ENCODE assay signal across 24 cellular contexts in genomic region chr2:235302263-235302662, GRCh38.
"Had no signal": no experiment of that assay in that cellular context is flagged by ENCODE, and none has a peak within 500 bp of the region (broad histone marks: within the 10 kb centered on the region; RNA-seq: fewer than 3 reads in every experiment).

No MANE protein-coding gene starts in this region.

- H3K9me3 ChIP-seq: esophagus squamous epithelium, gastroesophageal sphincter, heart left ventricle, left ventricle myocardium inferior, lower lobe of right lung, mucosa of descending colon had no signal

- H3K4me1 Mint-ChIP-seq: mesothelial cell of epicardium had no signal

- FAIRE-seq: colon, endothelial cell of umbilical vein, frontal cortex, islet of Langerhans, keratinocyte had no signal

- H3K27ac ChIP-seq: coronary artery, dorsolateral prefrontal cortex, esophagus squamous epithelium, gastroesophageal sphincter, heart left ventricle, hepatocyte, left ventricle myocardium inferior, lower lobe of right lung had no signal

- ATAC-seq: gastroesophageal sphincter, heart left ventricle, left colon, left lobe of liver, lower lobe of right lung, mucosa of descending colon had no signal

- H3K4me3 Mint-ChIP-seq: mesothelial cell of epicardium had no signal

- H3K27me3 ChIP-seq: hepatocyte had no signal

- H3K36me3 Mint-ChIP-seq: mesothelial cell of epicardium had no signal

- DNase-seq: central memory CD4-positive, alpha-beta T cell; dermis blood vessel endothelial cell; dorsolateral prefrontal cortex; effector CD4-positive, alpha-beta T cell; effector memory CD4-positive, alpha-beta T cell; esophagus squamous epithelium; foreskin fibroblast; heart left ventricle; kidney glomerular epithelial cell; left colon; left ventricle myocardium inferior; lower lobe of right lung; mesenchymal stem cell; mucosa of descending colon had no signal

- H3K27ac Mint-ChIP-seq: mesothelial cell of epicardium had no signal

- H3K4me1 ChIP-seq: esophagus squamous epithelium, gastroesophageal sphincter, heart left ventricle, lower lobe of right lung had no signal

- H3K36me3 ChIP-seq: esophagus squamous epithelium, gastroesophageal sphincter, heart left ventricle, left ventricle myocardium inferior, lower lobe of right lung had no signal

- H3K4me3 ChIP-seq: coronary artery, dorsolateral prefrontal cortex, esophagus squamous epithelium, gastroesophageal sphincter, heart left ventricle, hepatocyte, left ventricle myocardium inferior, lower lobe of right lung, mucosa of descending colon had no signal
